1 cellular context compared by ENCODE assay signal in genomic region chr9:92669890-92670708, GRCh38.
TF ChIP-seq lines count a peak whose summit lies in the region.

A gene with protein sequence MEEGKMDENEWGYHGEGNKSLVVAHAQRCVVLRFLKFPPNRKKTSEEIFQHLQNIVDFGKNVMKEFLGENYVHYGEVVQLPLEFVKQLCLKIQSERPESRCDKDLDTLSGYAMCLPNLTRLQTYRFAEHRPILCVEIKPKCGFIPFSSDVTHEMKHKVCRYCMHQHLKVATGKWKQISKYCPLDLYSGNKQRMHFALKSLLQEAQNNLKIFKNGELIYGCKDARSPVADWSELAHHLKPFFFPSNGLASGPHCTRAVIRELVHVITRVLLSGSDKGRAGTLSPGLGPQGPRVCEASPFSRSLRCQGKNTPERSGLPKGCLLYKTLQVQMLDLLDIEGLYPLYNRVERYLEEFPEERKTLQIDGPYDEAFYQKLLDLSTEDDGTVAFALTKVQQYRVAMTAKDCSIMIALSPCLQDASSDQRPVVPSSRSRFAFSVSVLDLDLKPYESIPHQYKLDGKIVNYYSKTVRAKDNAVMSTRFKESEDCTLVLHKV (minus strand): TSS chr9:92670131. CDS start chr9:92669988, 143 bp downstream.

TF ChIP-seq in HepG2, 621 proteins besides CTCF, POLR2A, EP300 and RAD21 (continued from another document and continues in another):
- TF ChIP-seq DMAP1 (CRISPR knock-in tag; IDR thresholded peaks at IDR 0.05) (no peak), KDM6A (CRISPR knock-in tag; IDR thresholded peaks at IDR 0.05; ENCODE audit: low read depth) (no peak), ZNF33B (CRISPR knock-in tag; IDR thresholded peaks at IDR 0.05) (0 out of 2 replicates have a peak, but pooled peaks have one; percentile 42), RNF2 (conservative IDR thresholded peaks at IDR 0.05; ENCODE audit: low read depth) (no peak), ZNF205 (CRISPR knock-in tag; IDR thresholded peaks at IDR 0.05) (peak; percentile 85), FOXP1 (IDR thresholded peaks at IDR 0.05) (no peak), FOXP1 (CRISPR knock-in tag; IDR thresholded peaks at IDR 0.05) (no peak), ZNF264 (CRISPR knock-in tag; IDR thresholded peaks at IDR 0.05) (peak; percentile 60), REL (CRISPR knock-in tag; conservative IDR thresholded peaks at IDR 0.05) (0 out of 2 replicates have a peak, but pooled peaks have one; percentile 60), ARHGAP35 (CRISPR knock-in tag; IDR thresholded peaks at IDR 0.05; ENCODE audit: borderline replicate concordance) (no peak), ZBTB42 (CRISPR knock-in tag; IDR thresholded peaks at IDR 0.05) (0 out of 2 replicates have a peak, but pooled peaks have one; percentile 21), BRD4 (CRISPR knock-in tag; IDR thresholded peaks at IDR 0.05) (peak; percentile 35), MNT (IDR thresholded peaks at IDR 0.05) (no peak), ZBTB38 (CRISPR knock-in tag; IDR thresholded peaks at IDR 0.05) (no peak), ZNF747 (CRISPR knock-in tag; IDR thresholded peaks at IDR 0.05; ENCODE audit: borderline replicate concordance) (peak; percentile 84), U2AF1 (optimal IDR thresholded peaks at IDR 0.05; ENCODE audit: low read depth, low read length) (peak; percentile 86), ZNF749 (CRISPR knock-in tag; IDR thresholded peaks at IDR 0.05; ENCODE audit: borderline replicate concordance) (no peak), SOX5 (CRISPR knock-in tag; IDR thresholded peaks at IDR 0.05; ENCODE audit: borderline replicate concordance) (0 out of 2 replicates have a peak, but pooled peaks have one; percentile 39), ZNF138 (CRISPR knock-in tag; IDR thresholded peaks at IDR 0.05; ENCODE audit: low read depth) (peak; percentile 64; the same call in 1 of the 2 replicates), ZNF674 (CRISPR knock-in tag; IDR thresholded peaks at IDR 0.05; ENCODE audit: low read depth) (no peak), MTA3 (CRISPR knock-in tag; IDR thresholded peaks at IDR 0.05) (no peak), NCOA1 (CRISPR knock-in tag; IDR thresholded peaks at IDR 0.05) (no peak), MLLT10 (CRISPR knock-in tag; IDR thresholded peaks at IDR 0.05) (no peak), ZNF776 (CRISPR knock-in tag; IDR thresholded peaks at IDR 0.05) (no peak; the same call in 1 of the 2 replicates), TCF7 (IDR thresholded peaks at IDR 0.05; ENCODE audit: low read depth) (no peak), SMYD3 (CRISPR knock-in tag; IDR thresholded peaks at IDR 0.05) (no peak), USF2 (IDR thresholded peaks at IDR 0.05; ENCODE audit: low read depth, low read length) (no peak), USF2 (CRISPR knock-in tag; IDR thresholded peaks at IDR 0.05; ENCODE audit: borderline replicate concordance) (no peak), NFKBIZ (CRISPR knock-in tag; IDR thresholded peaks at IDR 0.05) (no peak), ZNF317 (CRISPR knock-in tag; IDR thresholded peaks at IDR 0.05) (no peak), ZNF577 (CRISPR knock-in tag; IDR thresholded peaks at IDR 0.05; ENCODE audit: borderline replicate concordance, low read depth) (no peak), THAP11 (CRISPR knock-in tag; IDR thresholded peaks at IDR 0.05) (peak; percentile 97), ZNF282 (IDR thresholded peaks at IDR 0.05; ENCODE audit: partially characterized antibody) (no peak), CHCHD3 (CRISPR knock-in tag; IDR thresholded peaks at IDR 0.05) (peak; percentile 56; the same call in 1 of the 2 replicates), NFYC (CRISPR knock-in tag; IDR thresholded peaks at IDR 0.05) (peak; percentile 29; the same call in 1 of the 2 replicates), ZNF878 (CRISPR knock-in tag; IDR thresholded peaks at IDR 0.05) (peak; percentile 81), GLI4 (CRISPR knock-in tag; IDR thresholded peaks at IDR 0.05; ENCODE audit: borderline replicate concordance) (0 out of 2 replicates have a peak, but pooled peaks have one; percentile 46), ZNF879 (CRISPR knock-in tag; IDR thresholded peaks at IDR 0.05) (no peak), ZNF292 (CRISPR knock-in tag; IDR thresholded peaks at IDR 0.05; ENCODE audit: borderline replicate concordance, low read depth) (no peak; the same call in 1 of the 2 replicates), ZNF557 (CRISPR knock-in tag; IDR thresholded peaks at IDR 0.05) (no peak), HOXA7 (CRISPR knock-in tag; IDR thresholded peaks at IDR 0.05) (no peak), JARID2 (CRISPR knock-in tag; IDR thresholded peaks at IDR 0.05; ENCODE audit: insufficient replicate concordance) (no peak), SAFB2 (CRISPR knock-in tag; IDR thresholded peaks at IDR 0.05; ENCODE audit: borderline replicate concordance, low read depth) (no peak), ISX (CRISPR knock-in tag; conservative IDR thresholded peaks at IDR 0.05) (no peak), MXD1 (CRISPR knock-in tag; IDR thresholded peaks at IDR 0.05) (peak; percentile 38; the same call in 1 of the 2 replicates)
- TF ChIP-seq, protein P1, sequence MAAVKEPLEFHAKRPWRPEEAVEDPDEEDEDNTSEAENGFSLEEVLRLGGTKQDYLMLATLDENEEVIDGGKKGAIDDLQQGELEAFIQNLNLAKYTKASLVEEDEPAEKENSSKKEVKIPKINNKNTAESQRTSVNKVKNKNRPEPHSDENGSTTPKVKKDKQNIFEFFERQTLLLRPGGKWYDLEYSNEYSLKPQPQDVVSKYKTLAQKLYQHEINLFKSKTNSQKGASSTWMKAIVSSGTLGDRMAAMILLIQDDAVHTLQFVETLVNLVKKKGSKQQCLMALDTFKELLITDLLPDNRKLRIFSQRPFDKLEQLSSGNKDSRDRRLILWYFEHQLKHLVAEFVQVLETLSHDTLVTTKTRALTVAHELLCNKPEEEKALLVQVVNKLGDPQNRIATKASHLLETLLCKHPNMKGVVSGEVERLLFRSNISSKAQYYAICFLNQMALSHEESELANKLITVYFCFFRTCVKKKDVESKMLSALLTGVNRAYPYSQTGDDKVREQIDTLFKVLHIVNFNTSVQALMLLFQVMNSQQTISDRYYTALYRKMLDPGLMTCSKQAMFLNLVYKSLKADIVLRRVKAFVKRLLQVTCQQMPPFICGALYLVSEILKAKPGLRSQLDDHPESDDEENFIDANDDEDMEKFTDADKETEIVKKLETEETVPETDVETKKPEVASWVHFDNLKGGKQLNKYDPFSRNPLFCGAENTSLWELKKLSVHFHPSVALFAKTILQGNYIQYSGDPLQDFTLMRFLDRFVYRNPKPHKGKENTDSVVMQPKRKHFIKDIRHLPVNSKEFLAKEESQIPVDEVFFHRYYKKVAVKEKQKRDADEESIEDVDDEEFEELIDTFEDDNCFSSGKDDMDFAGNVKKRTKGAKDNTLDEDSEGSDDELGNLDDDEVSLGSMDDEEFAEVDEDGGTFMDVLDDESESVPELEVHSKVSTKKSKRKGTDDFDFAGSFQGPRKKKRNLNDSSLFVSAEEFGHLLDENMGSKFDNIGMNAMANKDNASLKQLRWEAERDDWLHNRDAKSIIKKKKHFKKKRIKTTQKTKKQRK (IDR thresholded peaks at IDR 0.05; ENCODE audit: low read length): no peak
- TF ChIP-seq, protein P2, sequence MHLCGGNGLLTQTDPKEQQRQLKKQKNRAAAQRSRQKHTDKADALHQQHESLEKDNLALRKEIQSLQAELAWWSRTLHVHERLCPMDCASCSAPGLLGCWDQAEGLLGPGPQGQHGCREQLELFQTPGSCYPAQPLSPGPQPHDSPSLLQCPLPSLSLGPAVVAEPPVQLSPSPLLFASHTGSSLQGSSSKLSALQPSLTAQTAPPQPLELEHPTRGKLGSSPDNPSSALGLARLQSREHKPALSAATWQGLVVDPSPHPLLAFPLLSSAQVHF (CRISPR knock-in tag; IDR thresholded peaks at IDR 0.05): no peak
- TF ChIP-seq, protein P3, sequence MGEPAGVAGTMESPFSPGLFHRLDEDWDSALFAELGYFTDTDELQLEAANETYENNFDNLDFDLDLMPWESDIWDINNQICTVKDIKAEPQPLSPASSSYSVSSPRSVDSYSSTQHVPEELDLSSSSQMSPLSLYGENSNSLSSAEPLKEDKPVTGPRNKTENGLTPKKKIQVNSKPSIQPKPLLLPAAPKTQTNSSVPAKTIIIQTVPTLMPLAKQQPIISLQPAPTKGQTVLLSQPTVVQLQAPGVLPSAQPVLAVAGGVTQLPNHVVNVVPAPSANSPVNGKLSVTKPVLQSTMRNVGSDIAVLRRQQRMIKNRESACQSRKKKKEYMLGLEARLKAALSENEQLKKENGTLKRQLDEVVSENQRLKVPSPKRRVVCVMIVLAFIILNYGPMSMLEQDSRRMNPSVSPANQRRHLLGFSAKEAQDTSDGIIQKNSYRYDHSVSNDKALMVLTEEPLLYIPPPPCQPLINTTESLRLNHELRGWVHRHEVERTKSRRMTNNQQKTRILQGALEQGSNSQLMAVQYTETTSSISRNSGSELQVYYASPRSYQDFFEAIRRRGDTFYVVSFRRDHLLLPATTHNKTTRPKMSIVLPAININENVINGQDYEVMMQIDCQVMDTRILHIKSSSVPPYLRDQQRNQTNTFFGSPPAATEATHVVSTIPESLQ (CRISPR knock-in tag; conservative IDR thresholded peaks at IDR 0.05): no peak
- TF ChIP-seq, protein P4, sequence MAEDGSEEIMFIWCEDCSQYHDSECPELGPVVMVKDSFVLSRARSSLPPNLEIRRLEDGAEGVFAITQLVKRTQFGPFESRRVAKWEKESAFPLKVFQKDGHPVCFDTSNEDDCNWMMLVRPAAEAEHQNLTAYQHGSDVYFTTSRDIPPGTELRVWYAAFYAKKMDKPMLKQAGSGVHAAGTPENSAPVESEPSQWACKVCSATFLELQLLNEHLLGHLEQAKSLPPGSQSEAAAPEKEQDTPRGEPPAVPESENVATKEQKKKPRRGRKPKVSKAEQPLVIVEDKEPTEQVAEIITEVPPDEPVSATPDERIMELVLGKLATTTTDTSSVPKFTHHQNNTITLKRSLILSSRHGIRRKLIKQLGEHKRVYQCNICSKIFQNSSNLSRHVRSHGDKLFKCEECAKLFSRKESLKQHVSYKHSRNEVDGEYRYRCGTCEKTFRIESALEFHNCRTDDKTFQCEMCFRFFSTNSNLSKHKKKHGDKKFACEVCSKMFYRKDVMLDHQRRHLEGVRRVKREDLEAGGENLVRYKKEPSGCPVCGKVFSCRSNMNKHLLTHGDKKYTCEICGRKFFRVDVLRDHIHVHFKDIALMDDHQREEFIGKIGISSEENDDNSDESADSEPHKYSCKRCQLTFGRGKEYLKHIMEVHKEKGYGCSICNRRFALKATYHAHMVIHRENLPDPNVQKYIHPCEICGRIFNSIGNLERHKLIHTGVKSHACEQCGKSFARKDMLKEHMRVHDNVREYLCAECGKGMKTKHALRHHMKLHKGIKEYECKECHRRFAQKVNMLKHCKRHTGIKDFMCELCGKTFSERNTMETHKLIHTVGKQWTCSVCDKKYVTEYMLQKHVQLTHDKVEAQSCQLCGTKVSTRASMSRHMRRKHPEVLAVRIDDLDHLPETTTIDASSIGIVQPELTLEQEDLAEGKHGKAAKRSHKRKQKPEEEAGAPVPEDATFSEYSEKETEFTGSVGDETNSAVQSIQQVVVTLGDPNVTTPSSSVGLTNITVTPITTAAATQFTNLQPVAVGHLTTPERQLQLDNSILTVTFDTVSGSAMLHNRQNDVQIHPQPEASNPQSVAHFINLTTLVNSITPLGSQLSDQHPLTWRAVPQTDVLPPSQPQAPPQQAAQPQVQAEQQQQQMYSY (CRISPR knock-in tag; IDR thresholded peaks at IDR 0.05): peak; percentile 49; the same call in 1 of the 2 replicates
- TF ChIP-seq, protein P5, sequence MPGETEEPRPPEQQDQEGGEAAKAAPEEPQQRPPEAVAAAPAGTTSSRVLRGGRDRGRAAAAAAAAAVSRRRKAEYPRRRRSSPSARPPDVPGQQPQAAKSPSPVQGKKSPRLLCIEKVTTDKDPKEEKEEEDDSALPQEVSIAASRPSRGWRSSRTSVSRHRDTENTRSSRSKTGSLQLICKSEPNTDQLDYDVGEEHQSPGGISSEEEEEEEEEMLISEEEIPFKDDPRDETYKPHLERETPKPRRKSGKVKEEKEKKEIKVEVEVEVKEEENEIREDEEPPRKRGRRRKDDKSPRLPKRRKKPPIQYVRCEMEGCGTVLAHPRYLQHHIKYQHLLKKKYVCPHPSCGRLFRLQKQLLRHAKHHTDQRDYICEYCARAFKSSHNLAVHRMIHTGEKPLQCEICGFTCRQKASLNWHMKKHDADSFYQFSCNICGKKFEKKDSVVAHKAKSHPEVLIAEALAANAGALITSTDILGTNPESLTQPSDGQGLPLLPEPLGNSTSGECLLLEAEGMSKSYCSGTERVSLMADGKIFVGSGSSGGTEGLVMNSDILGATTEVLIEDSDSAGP (CRISPR knock-in tag; IDR thresholded peaks at IDR 0.05; ENCODE audit: borderline replicate concordance): peak; percentile 91
- TF ChIP-seq, protein P6, sequence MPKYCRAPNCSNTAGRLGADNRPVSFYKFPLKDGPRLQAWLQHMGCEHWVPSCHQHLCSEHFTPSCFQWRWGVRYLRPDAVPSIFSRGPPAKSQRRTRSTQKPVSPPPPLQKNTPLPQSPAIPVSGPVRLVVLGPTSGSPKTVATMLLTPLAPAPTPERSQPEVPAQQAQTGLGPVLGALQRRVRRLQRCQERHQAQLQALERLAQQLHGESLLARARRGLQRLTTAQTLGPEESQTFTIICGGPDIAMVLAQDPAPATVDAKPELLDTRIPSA (CRISPR knock-in tag; IDR thresholded peaks at IDR 0.05; ENCODE audit: borderline replicate concordance): no peak
